ENCODE assay signal across 9 cellular contexts in genomic region chr5:141001466-141001853, GRCh38.
A peak's percentile ranks its signal among the peaks of the same experiment; 100 is the strongest.
DNase-seq lines count a peak whose midpoint lies in the region; ATAC-seq and TF ChIP-seq lines count a peak whose summit lies in the region.
"Had no signal": no experiment of that assay in that cellular context is flagged by ENCODE, and none has a peak within 500 bp of the region (broad histone marks: within the 10 kb centered on the region; RNA-seq: fewer than 3 reads in every experiment).

No MANE protein-coding gene starts in this region.

- peaks cover 37% of the 10 kb centered on the region for H3K4me1 ChIP-seq in iPS-20b (ENCODE audit: insufficient read depth, low read length)
- peaks cover 0 to 9% (median 7%) of the 10 kb centered on the region in 4 donors for H3K4me1 ChIP-seq in tibial artery

- TF ChIP-seq CTCF in VCaP (conservative IDR thresholded peaks at IDR 0.05): no peak
- no peak for TF ChIP-seq CTCF in tibial artery (IDR thresholded peaks at IDR 0.05)

- H3K4me3 ChIP-seq in iPS-20b (ENCODE audit: low read length): peak overlapping the region; percentile 79
- peak overlapping the region; percentile 1 to 23 for H3K4me3 ChIP-seq in tibial artery

- ATAC-seq in GM21576 (IDR thresholded peaks at IDR 0.05; ENCODE audit: unreplicated experiment): no peak
- no peak for ATAC-seq in GM21723 (IDR thresholded peaks at IDR 0.05; ENCODE audit: unreplicated experiment)

- H3K27me3 ChIP-seq in iPS-20b (ENCODE audit: insufficient read depth, low read length): no peaks in the 10 kb centered on the region
- H3K27me3 ChIP-seq in tibial artery: peaks cover 0 to 4% of the 10 kb centered on the region in 2 donors

- peak; percentile 29 for DNase-seq in NCI-H345 (lab: John Stamatoyannopoulos, UW)
- no peak for DNase-seq in NCI-H345 treated with DMSO at 0.1 percent for 48 hours (lab: John Stamatoyannopoulos, UW; ENCODE audit: unreplicated experiment)
- no peak for DNase-seq in tibial artery
- no peak for DNase-seq in activated CD4-positive, CD25-positive, alpha-beta regulatory T cell treated with anti-CD3 and anti-CD28 coated beads, Interleukin-2, amount 50 U/mL, for 72 hours
- DNase-seq: activated CD4-positive, alpha-beta T cell treated with anti-CD3 and anti-CD28 coated beads, Interleukin-2, amount 50 U/mL, for 48 hours had no signal

- H3K9me3 ChIP-seq in iPS-20b (ENCODE audit: insufficient read depth, low read depth, low read length) (no peaks in the 10 kb centered on the region), tibial artery (no peaks in the 10 kb centered on the region)

- peak overlapping the region; percentile 85 for H3K27ac ChIP-seq in VCaP
- peak overlapping the region; percentile 34 for H3K27ac ChIP-seq in iPS-20b (ENCODE audit: low read length)
- no peak overlapping the region for H3K27ac ChIP-seq in tibial artery

- H3K36me3 ChIP-seq in iPS-20b (ENCODE audit: insufficient read depth, low read depth, low read length) (no peaks in the 10 kb centered on the region), tibial artery (no peaks in the 10 kb centered on the region)

- intact Hi-C loops in tibial artery (cut with DNase I; ENCODE audit: low total_unique reads): no loop called here

- H3K9ac ChIP-seq in iPS-20b (ENCODE audit: low read depth, low read length): peak overlapping the region; percentile 92

Comparison
In these comparisons a context has a peak if more than half of its experiments do, and no peak if none do; other contexts are left out.
1. H3K27ac ChIP-seq: peak in VCaP (single experiment) and iPS-20b (single experiment); none in tibial artery (0 of 2).